In the genomic region with DNA sequence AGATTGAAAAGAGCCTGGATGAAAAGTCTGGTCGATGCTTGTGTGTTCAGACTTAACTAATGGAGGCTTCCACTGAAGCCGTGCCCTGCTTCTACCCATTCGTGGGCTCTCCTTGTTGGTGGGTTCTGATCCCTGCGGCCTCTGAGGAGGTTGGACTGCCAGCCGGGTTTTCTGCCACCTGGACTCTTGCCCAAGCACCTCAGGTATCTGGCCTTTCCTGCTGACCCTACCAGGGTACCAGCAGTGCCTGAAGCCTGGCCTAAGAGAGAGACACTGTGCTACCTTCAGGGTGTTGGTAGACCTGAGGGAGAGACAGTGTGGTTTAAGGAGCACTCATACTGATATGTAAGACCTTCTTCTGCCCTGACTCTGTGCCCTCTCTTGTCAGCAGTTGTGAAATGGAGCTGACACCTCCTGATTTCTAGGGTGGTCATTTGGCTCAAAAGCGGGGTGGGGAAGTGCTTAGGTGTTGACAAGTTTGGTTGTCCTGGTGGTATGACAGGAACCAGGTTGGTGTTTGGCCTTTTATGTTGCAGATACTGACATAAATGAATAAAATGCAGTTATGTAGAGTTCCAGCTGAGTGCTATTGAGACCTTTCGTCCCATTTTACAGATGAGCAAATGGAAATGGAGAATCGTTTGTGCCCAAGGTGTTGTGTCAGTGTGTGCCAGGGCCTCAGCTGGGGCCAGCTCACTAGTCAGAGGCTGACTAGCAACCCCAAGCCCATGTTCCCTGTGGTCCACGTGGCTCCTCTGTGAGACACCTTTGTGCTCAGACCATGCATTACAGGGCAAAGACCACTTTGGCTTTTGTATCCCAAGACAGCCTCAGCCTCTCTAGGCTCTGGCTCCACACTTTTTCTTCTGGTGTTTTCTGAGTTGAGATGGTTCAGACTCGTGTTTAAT, we compare ENCODE assay signal across 1 cellular context.
TF ChIP-seq lines count a peak whose summit lies in the region.

No MANE protein-coding gene starts in this region.

TF ChIP-seq in HepG2, 621 proteins besides CTCF, POLR2A, EP300 and RAD21 (continued from another document and continues in another):
- TF ChIP-seq, protein P1, sequence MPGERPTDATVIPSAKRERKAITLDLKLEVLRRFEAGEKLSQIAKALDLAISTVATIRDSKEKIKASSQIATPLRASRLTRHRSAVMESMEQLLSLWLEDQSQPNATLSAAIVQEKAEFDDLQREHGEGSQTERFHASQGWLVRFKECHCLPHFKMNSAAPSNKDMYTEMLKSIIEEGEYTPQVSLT (CRISPR knock-in tag; IDR thresholded peaks at IDR 0.05; ENCODE audit: borderline replicate concordance, low read depth), result no peak
- TF ChIP-seq ZNF577 (CRISPR knock-in tag; IDR thresholded peaks at IDR 0.05; ENCODE audit: borderline replicate concordance, low read depth) (no peak), ZMYM3 (CRISPR knock-in tag; IDR thresholded peaks at IDR 0.05) (peak; percentile 75), ZNF501 (CRISPR knock-in tag; IDR thresholded peaks at IDR 0.05) (peak; percentile 17; the same call in 1 of the 2 replicates), KAT2B (IDR thresholded peaks at IDR 0.05; ENCODE audit: borderline replicate concordance, low read depth, low read length) (no peak), ZKSCAN1 (IDR thresholded peaks at IDR 0.05; ENCODE audit: low read length) (no peak), CEBPB (IDR thresholded peaks at IDR 0.05; ENCODE audit: borderline replicate concordance, low read depth, low read length) (no peak), ZNF296 (CRISPR knock-in tag; conservative IDR thresholded peaks at IDR 0.05) (0 out of 2 replicates have a peak, but pooled peaks have one; percentile 30), TAF1 (CRISPR knock-in tag; IDR thresholded peaks at IDR 0.05) (peak; percentile 43; the same call in 1 of the 2 replicates), ZNF614 (CRISPR knock-in tag; IDR thresholded peaks at IDR 0.05; ENCODE audit: borderline replicate concordance) (0 out of 2 replicates have a peak, but pooled peaks have one; percentile 15), KMT2A (CRISPR knock-in tag; IDR thresholded peaks at IDR 0.05) (0 out of 2 replicates have a peak, but pooled peaks have one; percentile 18), SOX5 (CRISPR knock-in tag; IDR thresholded peaks at IDR 0.05; ENCODE audit: borderline replicate concordance) (0 out of 2 replicates have a peak, but pooled peaks have one; percentile 39), FOXA3 (CRISPR knock-in tag; IDR thresholded peaks at IDR 0.05) (peak; percentile 19; the same call in 1 of the 2 replicates), ZNF713 (CRISPR knock-in tag; IDR thresholded peaks at IDR 0.05) (no peak), MYC (CRISPR knock-in tag; IDR thresholded peaks at IDR 0.05; ENCODE audit: borderline replicate concordance) (peak; percentile 93), ZNF629 (CRISPR knock-in tag; conservative IDR thresholded peaks at IDR 0.05) (peak; percentile 92), ZNF225 (CRISPR knock-in tag; IDR thresholded peaks at IDR 0.05) (peak; percentile 20; the same call in 1 of the 2 replicates), BRD4 (CRISPR knock-in tag; IDR thresholded peaks at IDR 0.05) (0 out of 2 replicates have a peak, but pooled peaks have one; percentile 51), PCBP1 (IDR thresholded peaks at IDR 0.05; ENCODE audit: borderline replicate concordance, low read depth, low read length) (no peak), TP53 (CRISPR knock-in tag; conservative IDR thresholded peaks at IDR 0.05) (0 out of 2 replicates have a peak, but pooled peaks have one; percentile 61), KAT7 (CRISPR knock-in tag; IDR thresholded peaks at IDR 0.05; ENCODE audit: borderline replicate concordance) (peak; percentile 32; the same call in 1 of the 2 replicates), MAFF (IDR thresholded peaks at IDR 0.05; ENCODE audit: low read depth, low read length) (no peak), ZNF143 (CRISPR knock-in tag; IDR thresholded peaks at IDR 0.05) (no peak), ZNF260 (CRISPR knock-in tag; IDR thresholded peaks at IDR 0.05; ENCODE audit: borderline replicate concordance, low read depth) (no peak), SALL1 (CRISPR knock-in tag; IDR thresholded peaks at IDR 0.05) (peak; percentile 78)
- TF ChIP-seq, protein P2, sequence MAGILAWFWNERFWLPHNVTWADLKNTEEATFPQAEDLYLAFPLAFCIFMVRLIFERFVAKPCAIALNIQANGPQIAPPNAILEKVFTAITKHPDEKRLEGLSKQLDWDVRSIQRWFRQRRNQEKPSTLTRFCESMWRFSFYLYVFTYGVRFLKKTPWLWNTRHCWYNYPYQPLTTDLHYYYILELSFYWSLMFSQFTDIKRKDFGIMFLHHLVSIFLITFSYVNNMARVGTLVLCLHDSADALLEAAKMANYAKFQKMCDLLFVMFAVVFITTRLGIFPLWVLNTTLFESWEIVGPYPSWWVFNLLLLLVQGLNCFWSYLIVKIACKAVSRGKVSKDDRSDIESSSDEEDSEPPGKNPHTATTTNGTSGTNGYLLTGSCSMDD (CRISPR knock-in tag; IDR thresholded peaks at IDR 0.05), result 0 out of 2 replicates have a peak, but pooled peaks have one; percentile 42
- TF ChIP-seq, protein P3, sequence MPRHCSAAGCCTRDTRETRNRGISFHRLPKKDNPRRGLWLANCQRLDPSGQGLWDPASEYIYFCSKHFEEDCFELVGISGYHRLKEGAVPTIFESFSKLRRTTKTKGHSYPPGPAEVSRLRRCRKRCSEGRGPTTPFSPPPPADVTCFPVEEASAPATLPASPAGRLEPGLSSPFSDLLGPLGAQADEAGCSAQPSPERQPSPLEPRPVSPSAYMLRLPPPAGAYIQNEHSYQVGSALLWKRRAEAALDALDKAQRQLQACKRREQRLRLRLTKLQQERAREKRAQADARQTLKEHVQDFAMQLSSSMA (CRISPR knock-in tag; IDR thresholded peaks at IDR 0.05), result 0 out of 2 replicates have a peak, but pooled peaks have one; percentile 50
- TF ChIP-seq, protein P4, sequence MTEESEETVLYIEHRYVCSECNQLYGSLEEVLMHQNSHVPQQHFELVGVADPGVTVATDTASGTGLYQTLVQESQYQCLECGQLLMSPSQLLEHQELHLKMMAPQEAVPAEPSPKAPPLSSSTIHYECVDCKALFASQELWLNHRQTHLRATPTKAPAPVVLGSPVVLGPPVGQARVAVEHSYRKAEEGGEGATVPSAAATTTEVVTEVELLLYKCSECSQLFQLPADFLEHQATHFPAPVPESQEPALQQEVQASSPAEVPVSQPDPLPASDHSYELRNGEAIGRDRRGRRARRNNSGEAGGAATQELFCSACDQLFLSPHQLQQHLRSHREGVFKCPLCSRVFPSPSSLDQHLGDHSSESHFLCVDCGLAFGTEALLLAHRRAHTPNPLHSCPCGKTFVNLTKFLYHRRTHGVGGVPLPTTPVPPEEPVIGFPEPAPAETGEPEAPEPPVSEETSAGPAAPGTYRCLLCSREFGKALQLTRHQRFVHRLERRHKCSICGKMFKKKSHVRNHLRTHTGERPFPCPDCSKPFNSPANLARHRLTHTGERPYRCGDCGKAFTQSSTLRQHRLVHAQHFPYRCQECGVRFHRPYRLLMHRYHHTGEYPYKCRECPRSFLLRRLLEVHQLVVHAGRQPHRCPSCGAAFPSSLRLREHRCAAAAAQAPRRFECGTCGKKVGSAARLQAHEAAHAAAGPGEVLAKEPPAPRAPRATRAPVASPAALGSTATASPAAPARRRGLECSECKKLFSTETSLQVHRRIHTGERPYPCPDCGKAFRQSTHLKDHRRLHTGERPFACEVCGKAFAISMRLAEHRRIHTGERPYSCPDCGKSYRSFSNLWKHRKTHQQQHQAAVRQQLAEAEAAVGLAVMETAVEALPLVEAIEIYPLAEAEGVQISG (CRISPR knock-in tag; IDR thresholded peaks at IDR 0.05), result peak; percentile 69
- TF ChIP-seq, protein P5, sequence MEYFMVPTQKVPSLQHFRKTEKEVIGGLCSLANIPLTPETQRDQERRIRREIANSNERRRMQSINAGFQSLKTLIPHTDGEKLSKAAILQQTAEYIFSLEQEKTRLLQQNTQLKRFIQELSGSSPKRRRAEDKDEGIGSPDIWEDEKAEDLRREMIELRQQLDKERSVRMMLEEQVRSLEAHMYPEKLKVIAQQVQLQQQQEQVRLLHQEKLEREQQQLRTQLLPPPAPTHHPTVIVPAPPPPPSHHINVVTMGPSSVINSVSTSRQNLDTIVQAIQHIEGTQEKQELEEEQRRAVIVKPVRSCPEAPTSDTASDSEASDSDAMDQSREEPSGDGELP (IDR thresholded peaks at IDR 0.05; ENCODE audit: borderline replicate concordance, low read depth), result peak; percentile 68; the same call in 1 of the 2 replicates
- TF ChIP-seq, protein P6, sequence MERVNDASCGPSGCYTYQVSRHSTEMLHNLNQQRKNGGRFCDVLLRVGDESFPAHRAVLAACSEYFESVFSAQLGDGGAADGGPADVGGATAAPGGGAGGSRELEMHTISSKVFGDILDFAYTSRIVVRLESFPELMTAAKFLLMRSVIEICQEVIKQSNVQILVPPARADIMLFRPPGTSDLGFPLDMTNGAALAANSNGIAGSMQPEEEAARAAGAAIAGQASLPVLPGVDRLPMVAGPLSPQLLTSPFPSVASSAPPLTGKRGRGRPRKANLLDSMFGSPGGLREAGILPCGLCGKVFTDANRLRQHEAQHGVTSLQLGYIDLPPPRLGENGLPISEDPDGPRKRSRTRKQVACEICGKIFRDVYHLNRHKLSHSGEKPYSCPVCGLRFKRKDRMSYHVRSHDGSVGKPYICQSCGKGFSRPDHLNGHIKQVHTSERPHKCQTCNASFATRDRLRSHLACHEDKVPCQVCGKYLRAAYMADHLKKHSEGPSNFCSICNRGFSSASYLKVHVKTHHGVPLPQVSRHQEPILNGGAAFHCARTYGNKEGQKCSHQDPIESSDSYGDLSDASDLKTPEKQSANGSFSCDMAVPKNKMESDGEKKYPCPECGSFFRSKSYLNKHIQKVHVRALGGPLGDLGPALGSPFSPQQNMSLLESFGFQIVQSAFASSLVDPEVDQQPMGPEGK (CRISPR knock-in tag; IDR thresholded peaks at IDR 0.05), result peak; percentile 7; the same call in 1 of the 2 replicates
- TF ChIP-seq, protein P7, sequence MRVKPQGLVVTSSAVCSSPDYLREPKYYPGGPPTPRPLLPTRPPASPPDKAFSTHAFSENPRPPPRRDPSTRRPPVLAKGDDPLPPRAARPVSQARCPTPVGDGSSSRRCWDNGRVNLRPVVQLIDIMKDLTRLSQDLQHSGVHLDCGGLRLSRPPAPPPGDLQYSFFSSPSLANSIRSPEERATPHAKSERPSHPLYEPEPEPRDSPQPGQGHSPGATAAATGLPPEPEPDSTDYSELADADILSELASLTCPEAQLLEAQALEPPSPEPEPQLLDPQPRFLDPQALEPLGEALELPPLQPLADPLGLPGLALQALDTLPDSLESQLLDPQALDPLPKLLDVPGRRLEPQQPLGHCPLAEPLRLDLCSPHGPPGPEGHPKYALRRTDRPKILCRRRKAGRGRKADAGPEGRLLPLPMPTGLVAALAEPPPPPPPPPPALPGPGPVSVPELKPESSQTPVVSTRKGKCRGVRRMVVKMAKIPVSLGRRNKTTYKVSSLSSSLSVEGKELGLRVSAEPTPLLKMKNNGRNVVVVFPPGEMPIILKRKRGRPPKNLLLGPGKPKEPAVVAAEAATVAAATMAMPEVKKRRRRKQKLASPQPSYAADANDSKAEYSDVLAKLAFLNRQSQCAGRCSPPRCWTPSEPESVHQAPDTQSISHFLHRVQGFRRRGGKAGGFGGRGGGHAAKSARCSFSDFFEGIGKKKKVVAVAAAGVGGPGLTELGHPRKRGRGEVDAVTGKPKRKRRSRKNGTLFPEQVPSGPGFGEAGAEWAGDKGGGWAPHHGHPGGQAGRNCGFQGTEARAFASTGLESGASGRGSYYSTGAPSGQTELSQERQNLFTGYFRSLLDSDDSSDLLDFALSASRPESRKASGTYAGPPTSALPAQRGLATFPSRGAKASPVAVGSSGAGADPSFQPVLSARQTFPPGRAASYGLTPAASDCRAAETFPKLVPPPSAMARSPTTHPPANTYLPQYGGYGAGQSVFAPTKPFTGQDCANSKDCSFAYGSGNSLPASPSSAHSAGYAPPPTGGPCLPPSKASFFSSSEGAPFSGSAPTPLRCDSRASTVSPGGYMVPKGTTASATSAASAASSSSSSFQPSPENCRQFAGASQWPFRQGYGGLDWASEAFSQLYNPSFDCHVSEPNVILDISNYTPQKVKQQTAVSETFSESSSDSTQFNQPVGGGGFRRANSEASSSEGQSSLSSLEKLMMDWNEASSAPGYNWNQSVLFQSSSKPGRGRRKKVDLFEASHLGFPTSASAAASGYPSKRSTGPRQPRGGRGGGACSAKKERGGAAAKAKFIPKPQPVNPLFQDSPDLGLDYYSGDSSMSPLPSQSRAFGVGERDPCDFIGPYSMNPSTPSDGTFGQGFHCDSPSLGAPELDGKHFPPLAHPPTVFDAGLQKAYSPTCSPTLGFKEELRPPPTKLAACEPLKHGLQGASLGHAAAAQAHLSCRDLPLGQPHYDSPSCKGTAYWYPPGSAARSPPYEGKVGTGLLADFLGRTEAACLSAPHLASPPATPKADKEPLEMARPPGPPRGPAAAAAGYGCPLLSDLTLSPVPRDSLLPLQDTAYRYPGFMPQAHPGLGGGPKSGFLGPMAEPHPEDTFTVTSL (CRISPR knock-in tag; IDR thresholded peaks at IDR 0.05; ENCODE audit: borderline replicate concordance), result no peak
- TF ChIP-seq, protein P8, sequence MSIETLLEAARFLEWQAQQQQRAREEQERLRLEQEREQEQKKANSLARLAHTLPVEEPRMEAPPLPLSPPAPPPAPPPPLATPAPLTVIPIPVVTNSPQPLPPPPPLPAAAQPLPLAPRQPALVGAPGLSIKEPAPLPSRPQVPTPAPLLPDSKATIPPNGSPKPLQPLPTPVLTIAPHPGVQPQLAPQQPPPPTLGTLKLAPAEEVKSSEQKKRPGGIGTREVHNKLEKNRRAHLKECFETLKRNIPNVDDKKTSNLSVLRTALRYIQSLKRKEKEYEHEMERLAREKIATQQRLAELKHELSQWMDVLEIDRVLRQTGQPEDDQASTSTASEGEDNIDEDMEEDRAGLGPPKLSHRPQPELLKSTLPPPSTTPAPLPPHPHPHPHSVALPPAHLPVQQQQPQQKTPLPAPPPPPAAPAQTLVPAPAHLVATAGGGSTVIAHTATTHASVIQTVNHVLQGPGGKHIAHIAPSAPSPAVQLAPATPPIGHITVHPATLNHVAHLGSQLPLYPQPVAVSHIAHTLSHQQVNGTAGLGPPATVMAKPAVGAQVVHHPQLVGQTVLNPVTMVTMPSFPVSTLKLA (IDR thresholded peaks at IDR 0.05), result peak; percentile 60
- TF ChIP-seq, protein P9, sequence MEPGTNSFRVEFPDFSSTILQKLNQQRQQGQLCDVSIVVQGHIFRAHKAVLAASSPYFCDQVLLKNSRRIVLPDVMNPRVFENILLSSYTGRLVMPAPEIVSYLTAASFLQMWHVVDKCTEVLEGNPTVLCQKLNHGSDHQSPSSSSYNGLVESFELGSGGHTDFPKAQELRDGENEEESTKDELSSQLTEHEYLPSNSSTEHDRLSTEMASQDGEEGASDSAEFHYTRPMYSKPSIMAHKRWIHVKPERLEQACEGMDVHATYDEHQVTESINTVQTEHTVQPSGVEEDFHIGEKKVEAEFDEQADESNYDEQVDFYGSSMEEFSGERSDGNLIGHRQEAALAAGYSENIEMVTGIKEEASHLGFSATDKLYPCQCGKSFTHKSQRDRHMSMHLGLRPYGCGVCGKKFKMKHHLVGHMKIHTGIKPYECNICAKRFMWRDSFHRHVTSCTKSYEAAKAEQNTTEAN (CRISPR knock-in tag; conservative IDR thresholded peaks at IDR 0.05), result peak; percentile 76
